In the genomic region with DNA sequence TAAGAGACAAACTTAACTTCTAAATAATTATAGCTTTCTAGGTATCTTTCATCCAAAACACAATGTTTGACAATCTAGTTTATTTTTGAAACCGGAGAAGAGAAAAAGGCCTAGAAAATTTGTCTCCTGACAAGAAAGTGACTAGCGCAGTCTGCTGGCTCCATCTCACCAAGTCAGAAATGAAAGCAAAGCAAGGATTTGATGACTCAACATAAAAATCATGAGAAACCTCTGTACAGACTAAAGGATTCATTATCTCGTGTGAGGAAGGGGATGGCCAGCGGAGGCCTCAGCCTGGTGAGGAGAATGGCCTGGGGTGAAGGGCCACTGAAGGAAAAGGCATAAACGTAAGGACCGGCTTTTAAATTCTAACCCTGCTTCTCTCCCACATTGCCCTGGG, we compare ENCODE assay signal across 17 cellular contexts. TPM values are rescaled to one million over a fixed set of nuclear protein-coding genes. Genes with fewer than 3 reads are reported as not detected.
A peak's percentile ranks its signal among the peaks of the same experiment; 100 is the strongest.
DNase-seq lines count a peak whose midpoint lies in the region; ATAC-seq, FAIRE-seq and TF ChIP-seq lines count a peak whose summit lies in the region.
"Had no signal": no experiment of that assay in that cellular context is flagged by ENCODE, and none has a peak within 500 bp of the region (broad histone marks: within the 10 kb centered on the region; RNA-seq: fewer than 3 reads in every experiment).

No MANE protein-coding gene starts in this region.

- peak in 1 of 3 experiments; percentile 4; a peak in 2 of 6 replicates for TF ChIP-seq CTCF in K562 (IDR thresholded peaks at IDR 0.05 in 2 of 3, conservative IDR thresholded peaks at IDR 0.05 in 1 of 3; ENCODE audit: insufficient read depth in 2 of 3, low read depth in 1 of 3, low read length in 3 of 3)
- no peak for TF ChIP-seq CTCF in suprapubic skin (IDR thresholded peaks at IDR 0.05)

- H3K4me1 ChIP-seq in K562 (replicated peaks in 1 of 2; ENCODE audit: control insufficient read depth in 2 of 2, insufficient read depth in 2 of 2, low read length in 2 of 2) (no peaks in the 10 kb centered on the region), mesenchymal stem cell (ENCODE audit: control insufficient read depth, insufficient read depth, low read depth, low read length) (no peaks in the 10 kb centered on the region), suprapubic skin (peaks cover 23% of the 10 kb centered on the region)
- H3K4me1 ChIP-seq: pancreas, thyroid gland had no signal

- ATAC-seq in K562 = peak; percentile 63
- ATAC-seq in GM21447 (IDR thresholded peaks at IDR 0.05; ENCODE audit: unreplicated experiment) = no peak
- ATAC-seq: pancreas; stimulated activated naive B cell treated with anti-CD40 and anti-IgM and Interleukin-4, amounts not matched to agents 10 μg/mL and 1 μg/mL and 100 μg/mL, for 72 hours had no signal

- no peak overlapping the region for H3K9ac ChIP-seq in K562 (ENCODE audit: insufficient read depth in 1 of 2, low read depth in 2 of 2, low read length in 2 of 2)
- H3K9ac ChIP-seq in mesenchymal stem cell (ENCODE audit: low read length) = peak overlapping the region; percentile 23

- H2BK15ac ChIP-seq in mesenchymal stem cell (ENCODE audit: low read depth, poor library complexity, severe bottlenecking) = no peak overlapping the region

- TF ChIP-seq RAD21 in K562 (CRISPR knock-in tag; conservative IDR thresholded peaks at IDR 0.05 in 1 of 2, IDR thresholded peaks at IDR 0.05 in 1 of 2) = no peak

- H2AFZ ChIP-seq in K562 (ENCODE audit: low read depth, low read length) = no peak overlapping the region
- H2AFZ ChIP-seq in mesenchymal stem cell (ENCODE audit: low read depth, low read length) = peak overlapping the region; percentile 63

- H3K27ac ChIP-seq in K562 (ENCODE audit: extremely low read depth, low read depth, low read length) (no peak overlapping the region), mesenchymal stem cell (ENCODE audit: low read length, poor library complexity, severe bottlenecking) (no peak overlapping the region), suprapubic skin (peak overlapping the region; percentile 55)
- H3K27ac ChIP-seq: pancreas, sigmoid colon, thyroid gland had no signal

- no peak overlapping the region for H4K8ac ChIP-seq in mesenchymal stem cell (ENCODE audit: low read length)

- no peaks in the 10 kb centered on the region for H3K36me3 ChIP-seq in K562 (ENCODE audit: control insufficient read depth, insufficient read depth, low read length)
- no peaks in the 10 kb centered on the region for H3K36me3 ChIP-seq in mesenchymal stem cell (ENCODE audit: control insufficient read depth in 1 of 2, insufficient read depth in 2 of 2, low read depth in 1 of 2, low read length in 2 of 2)
- H3K36me3 ChIP-seq in suprapubic skin = no peaks in the 10 kb centered on the region
- H3K36me3 ChIP-seq: pancreas, sigmoid colon, thyroid gland had no signal

- H3K27me3 ChIP-seq in K562 (ENCODE audit: control insufficient read depth in 2 of 2, insufficient read depth in 2 of 2, low read length in 2 of 2) (no peaks in the 10 kb centered on the region), mesenchymal stem cell (ENCODE audit: control insufficient read depth in 1 of 2, insufficient read depth in 1 of 2, low read length in 2 of 2) (no peaks in the 10 kb centered on the region), suprapubic skin (no peaks in the 10 kb centered on the region)
- H3K27me3 ChIP-seq: pancreas, sigmoid colon, thyroid gland had no signal

- POLR2A ChIA-PET in K562 (lab: Yijun Ruan, JAX) = no interaction called here

- H4K20me1 ChIP-seq in K562 (replicated peaks; ENCODE audit: control insufficient read depth, insufficient read depth, low read length) = no peaks in the 10 kb centered on the region

- no peak overlapping the region for H2BK5ac ChIP-seq in mesenchymal stem cell (ENCODE audit: low read depth, low read length, poor library complexity, severe bottlenecking)

- H3K23ac ChIP-seq in mesenchymal stem cell (ENCODE audit: low read length in 2 of 2) = no peak overlapping the region

- DNase-seq in M059J (ENCODE audit: low read depth) = peak; percentile 28
- no peak for DNase-seq in K562 (ENCODE audit: extremely low read depth in 1 of 4, low spot score in 3 of 4)
- DNase-seq in mesenchymal stem cell = peak; percentile 19
- DNase-seq in suprapubic skin (ENCODE audit: low spot score in 2 of 2) = no peak
- no peak for DNase-seq in NCI-H2081 treated with DMSO at 0.1 percent for 48 hours (lab: John Stamatoyannopoulos, UW)
- no peak for DNase-seq in HK-2 (ENCODE audit: unreplicated experiment)
- DNase-seq: activated CD4-positive, alpha-beta T cell treated with anti-CD3 and anti-CD28 coated beads for 4 hours; NCI-H526 treated with DMSO at 0.1 percent for 48 hours; pancreas; Right ventricle myocardium superior; sigmoid colon; stimulated activated naive B cell treated with anti-CD40 and anti-IgM and Interleukin-4, amounts not matched to agents 10 μg/mL and 1 μg/mL and 100 μg/mL, for 72 hours; thyroid gland had no signal

- no peak for TF ChIP-seq EP300 in K562 (IDR thresholded peaks at IDR 0.05; ENCODE audit: low read length)
- no peak for TF ChIP-seq EP300 in suprapubic skin (IDR thresholded peaks at IDR 0.05)

- H4K91ac ChIP-seq in mesenchymal stem cell (ENCODE audit: low read length) = no peak overlapping the region

- no peaks in the 10 kb centered on the region for H3K79me1 ChIP-seq in mesenchymal stem cell (replicated peaks; ENCODE audit: low read length, poor library complexity, severe bottlenecking)

- intact Hi-C loops in K562 (cut with micrococcal nuclease) = no loop called here

- H3K9me3 ChIP-seq in K562 (replicated peaks; ENCODE audit: control insufficient read depth, insufficient read depth, low read depth, low read length) (no peaks in the 10 kb centered on the region), mesenchymal stem cell (ENCODE audit: control insufficient read depth, low read length) (no peaks in the 10 kb centered on the region), suprapubic skin (no peaks in the 10 kb centered on the region)
- H3K9me3 ChIP-seq: pancreas, sigmoid colon, thyroid gland had no signal

- in situ Hi-C loops in K562 (cut with MboI) = no loop called here

- no peak for FAIRE-seq in K562 (lab: Jason Lieb, UNC)
- FAIRE-seq: colon, islet of Langerhans, pancreas had no signal

- H3K9me1 ChIP-seq in K562 (ENCODE audit: control insufficient read depth, insufficient read depth, low read length) = no peaks in the 10 kb centered on the region

- BruUV-seq in K562 (replicated peaks; lab: Mats Ljungman, UMichigan) = no TSS peak

- H3K18ac ChIP-seq in mesenchymal stem cell (ENCODE audit: low read depth in 1 of 2, low read length in 2 of 2) = peak overlapping the region in 1 of 2 experiments; percentile 40

- no peak overlapping the region for H2BK120ac ChIP-seq in mesenchymal stem cell (ENCODE audit: low read depth, low read length)

- H2AK5ac ChIP-seq in mesenchymal stem cell (ENCODE audit: low read length, severe bottlenecking) = no peak overlapping the region

- TF ChIP-seq POLR2A in K562 (conservative IDR thresholded peaks at IDR 0.05) (no peak), suprapubic skin (IDR thresholded peaks at IDR 0.05) (no peak)

- H3K79me2 ChIP-seq in K562 (ENCODE audit: control insufficient read depth, insufficient read depth, low read length) = no peaks in the 10 kb centered on the region

- WGBS in K562 (ENCODE audit: insufficient coverage, low coverage, missing lambda C conversion rate) = 35% methylated on average over 6 of the region's 6 CpGs
- whole genome bisulfite sequencing in mesenchymal stem cell = 87% methylated on average over 6 of the region's 6 CpGs
- WGBS in suprapubic skin = 56% methylated on average over 6 of the region's 6 CpGs

- CTCF ChIA-PET in K562 (lab: Yijun Ruan, JAX; ENCODE audit: low intra/inter-chr PET ratio) = no interaction called here

- no peak overlapping the region for H3K4ac ChIP-seq in mesenchymal stem cell (ENCODE audit: low read depth in 1 of 2, low read length in 2 of 2)

- H3K14ac ChIP-seq in mesenchymal stem cell (ENCODE audit: low read length in 2 of 2) = peak overlapping the region in 1 of 2 experiments; percentile 48

- H3K4me3 ChIP-seq in K562 (no peak overlapping the region), mesenchymal stem cell (ENCODE audit: insufficient read depth in 1 of 2, low read depth in 1 of 2, low read length in 2 of 2) (no peak overlapping the region), suprapubic skin (no peak overlapping the region)
- H3K4me3 ChIP-seq: lung, pancreas, sigmoid colon, thyroid gland had no signal

- H2BK12ac ChIP-seq in mesenchymal stem cell (ENCODE audit: low read length in 2 of 2) = no peak overlapping the region

- H3K4me2 ChIP-seq in K562 (ENCODE audit: insufficient read depth, low read length) = no peak overlapping the region
- H3K4me2 ChIP-seq in mesenchymal stem cell (ENCODE audit: low read length, poor library complexity, severe bottlenecking) = no peak overlapping the region

TF ChIP-seq in K562, 482 proteins besides CTCF, POLR2A, EP300 and RAD21 (continues in another document):
- TF ChIP-seq MAFK (IDR thresholded peaks at IDR 0.05; ENCODE audit: low read length) (peak; percentile 98), KDM1A (IDR thresholded peaks at IDR 0.05) (0 out of 4 replicates have a peak, but pooled peaks of 1 of the 2 experiments have one; percentile 17), C11orf30 (IDR thresholded peaks at IDR 0.05; ENCODE audit: low read depth) (peak; percentile 98), GABPB1 (CRISPR knock-in tag; IDR thresholded peaks at IDR 0.05) (no peak), BACH1 (tag; IDR thresholded peaks at IDR 0.05) (0 out of 2 replicates have a peak, but pooled peaks have one; percentile 19)

RNA-seq across cellular contexts. Expression of gene TSNAX, which starts 20.0 kb away (rescaled TPM):
- total RNA-seq in M059J (2014; rRNA removed; shearing (Covaris generic)) = 29.7 and 36.3 TPM in 2 replicates
- total RNA-seq in K562 (2011; cell fraction: chromatin; rRNA removed; ENCODE audit: low replicate concordance) = 41.7 and 75.4 TPM in 2 replicates
- 21.2 and 22.3 TPM in 2 replicates for total RNA-seq in K562 (2011; cell fraction: nucleolus; rRNA removed)
- total RNA-seq in K562 (2011; cell fraction: nucleoplasm; rRNA removed) = 32.4 and 40.6 TPM in 2 replicates
- 31.3 and 33.8 TPM in 2 replicates for total RNA-seq in K562 (2014; rRNA removed)
- 102 and 117 TPM in 2 replicates for total RNA-seq in K562 (2014; rRNA removed; fragmentation: Illumina TruSeq; extraction: Trizol)
- 67.8 and 73.0 TPM in 2 replicates for total RNA-seq in K562 (2015; rRNA removed; fragmentation: Illumina TruSeq; extraction: Trizol)
- total RNA-seq in K562 (2021) = 51.7 and 54.3 TPM in 2 replicates
- 46.1 and 61.2 TPM in 2 replicates for polyA plus RNA-seq in K562 (2011; rRNA removed)
- polyA plus RNA-seq in K562 (2011; cell fraction: cytosol; rRNA removed) = 11.2 and 18.7 TPM in 2 replicates
- 10.7 and 14.4 TPM in 2 replicates for polyA plus RNA-seq in K562 (2011; cell fraction: nucleus; rRNA removed)
- polyA plus RNA-seq in K562 (2012) = 45.5 and 52.4 TPM in 2 replicates
- 54.4 and 57.9 TPM in 2 replicates for polyA plus RNA-seq in K562 (2014; fragmentation: Illumina TruSeq; extraction: Trizol)
- polyA plus RNA-seq in K562 (2014; fragmentation: Nextera tagmentation; extraction: Ambion mirVana) = 10 to 100 TPM; 77.3 to 82.4 TPM
- polyA plus RNA-seq in K562 (2014; rRNA removed) = 40.9 and 48.5 TPM in 2 replicates
- polyA minus RNA-seq in K562 (2011; rRNA and poly(A)+ RNA removed) = 157 and 166 TPM in 2 replicates
- polyA minus RNA-seq in K562 (2011; cell fraction: cytosol; rRNA and poly(A)+ RNA removed) = 25.9 and 29.5 TPM in 2 replicates
- polyA minus RNA-seq in K562 (2011; cell fraction: nucleus; rRNA and poly(A)+ RNA removed) = 23.6 and 55.8 TPM in 2 replicates
- 24.2 TPM for polyA plus RNA-seq in mesenchymal stem cell (2013, experiment 1 of 2)
- 26.1 TPM for polyA plus RNA-seq in mesenchymal stem cell (2013, experiment 2 of 2)
- 10 to 100 TPM; 18.8 to 36.4 (median 25.4) TPM for total RNA-seq in suprapubic skin

Comparison
In these comparisons a context has a peak if more than half of its experiments do, and no peak if none do; other contexts are left out.
1. DNase-seq: peak in M059J (single experiment) and mesenchymal stem cell (single experiment); none in K562 (0 of 4), suprapubic skin (0 of 2), NCI-H2081 treated with DMSO at 0.1 percent for 48 hours (single experiment) and HK-2 (single experiment).